3 cellular contexts compared by ENCODE assay signal in the genomic region with DNA sequence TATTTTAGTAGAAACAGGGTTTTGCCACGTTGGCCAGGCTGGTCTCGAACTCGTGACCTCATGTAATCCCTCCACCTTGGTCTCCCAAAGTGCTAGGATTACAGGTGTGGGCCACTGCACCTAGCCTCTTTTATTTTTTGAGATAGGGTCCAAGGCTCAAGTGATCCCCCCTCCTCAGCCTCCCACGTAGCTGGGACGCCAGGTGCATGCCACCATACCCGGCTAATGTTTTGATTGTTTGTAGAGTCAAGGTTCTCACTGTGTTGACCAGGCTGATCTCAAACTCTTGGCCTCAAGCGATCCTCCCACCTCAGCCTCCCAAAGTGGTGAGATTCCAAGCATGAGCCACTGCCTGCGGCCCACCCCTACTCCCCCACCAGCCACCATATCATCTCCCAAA. TPM values are rescaled to one million over a fixed set of nuclear protein-coding genes. Genes with fewer than 3 reads are reported as not detected.
"Had no signal": no experiment of that assay in that cellular context is flagged by ENCODE, and none has a peak within 500 bp of the region (broad histone marks: within the 10 kb centered on the region; RNA-seq: fewer than 3 reads in every experiment).

No MANE protein-coding gene starts in this region.

- ATAC-seq: GM12878 had no signal

- DNase-seq: GDM1, GF-D8 had no signal

- H3K4me3 ChIP-seq: GM12878 had no signal

RNA-seq across cellular contexts. Expression of a gene that starts 6.3 kb away (rescaled TPM):
- polyA plus RNA-seq: GM12878 had no signal
